ENCODE assay signal across 11 cellular contexts in the genomic region with DNA sequence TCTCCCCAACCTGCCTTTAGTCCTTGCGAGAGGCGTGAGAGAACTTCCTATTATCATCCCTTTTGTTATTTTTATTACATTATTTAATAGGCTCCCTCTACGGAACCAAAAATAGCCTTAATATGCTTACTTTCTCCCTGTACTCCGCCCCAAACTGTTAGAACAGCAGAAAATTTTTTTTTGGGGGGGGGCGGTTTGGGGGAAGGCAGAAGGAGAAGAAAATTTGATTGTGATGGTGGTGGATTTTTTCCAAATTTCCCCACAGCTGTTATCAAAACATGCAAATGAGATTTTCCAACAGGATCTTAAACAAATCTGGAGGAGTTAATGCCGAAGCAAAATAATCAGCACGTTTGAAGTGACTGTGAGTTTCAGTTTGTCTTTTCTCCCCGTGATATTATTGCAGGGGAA.
DNase-seq lines count a peak whose midpoint lies in the region; ATAC-seq and TF ChIP-seq lines count a peak whose summit lies in the region.
"Had no signal": no experiment of that assay in that cellular context is flagged by ENCODE, and none has a peak within 500 bp of the region (broad histone marks: within the 10 kb centered on the region; RNA-seq: fewer than 3 reads in every experiment).

No MANE protein-coding gene starts in this region.

- peaks cover 81% of the 10 kb centered on the region for H3K27me3 Mint-ChIP-seq in stimulated activated memory B cell treated with anti-CD40 and anti-IgM and Interleukin-4, amounts not matched to agents 10 μg/mL and 1 μg/mL and 100 μg/mL, for 72 hours

- H3K4me3 Mint-ChIP-seq in stimulated activated memory B cell treated with anti-CD40 and anti-IgM and Interleukin-4, amounts not matched to agents 10 μg/mL and 1 μg/mL and 100 μg/mL, for 72 hours = no peak overlapping the region

- H3K4me3 ChIP-seq in HEK293 (ENCODE audit: low read depth, low read length) (no peak overlapping the region), iPS-18c (ENCODE audit: insufficient read depth, low read depth, low read length) (peak overlapping the region; percentile 26; the same call in 1 of the 2 replicates), stomach smooth muscle (ENCODE audit: low read length in 2 of 2) (peak overlapping the region; percentile 53 to 75)

- H3K9me3 ChIP-seq in HEK293 (ENCODE audit: control insufficient read depth, insufficient read depth, low read depth, low read length) = no peaks in the 10 kb centered on the region
- H3K9me3 ChIP-seq in iPS-18c (ENCODE audit: control insufficient read depth, insufficient read depth, low read length) = peaks cover 5% of the 10 kb centered on the region
- peaks cover 0 to 3% of the 10 kb centered on the region in 2 donors for H3K9me3 ChIP-seq in stomach smooth muscle (ENCODE audit: control insufficient read depth in 2 of 2, low read length in 2 of 2)

- H3K9me3 Mint-ChIP-seq in stimulated activated memory B cell treated with anti-CD40 and anti-IgM and Interleukin-4, amounts not matched to agents 10 μg/mL and 1 μg/mL and 100 μg/mL, for 72 hours = no peaks in the 10 kb centered on the region

- 0 out of 2 replicates have a peak, but pooled peaks cover 2% of the 10 kb centered on the region for H3K4me1 ChIP-seq in HEK293 (ENCODE audit: control insufficient read depth, insufficient read depth, low read length)
- H3K4me1 ChIP-seq in stomach smooth muscle (ENCODE audit: control insufficient read depth, insufficient read depth, low read length) = peaks cover 26% of the 10 kb centered on the region

- peaks cover 23% of the 10 kb centered on the region for H3K4me1 Mint-ChIP-seq in stimulated activated memory B cell treated with anti-CD40 and anti-IgM and Interleukin-4, amounts not matched to agents 10 μg/mL and 1 μg/mL and 100 μg/mL, for 72 hours

- TF ChIP-seq CTCF in HEK293 (tag by site-specific recombination; IDR thresholded peaks at IDR 0.05) = no peak

- DNase-seq in astrocyte of the hippocampus (ENCODE audit: low read depth, low spot score) = peak; percentile 41
- DNase-seq: central memory CD4-positive, alpha-beta T cell; DMS79; NCI-H2171 had no signal

- H3K9ac ChIP-seq in stomach smooth muscle (ENCODE audit: low read length in 2 of 2) = no peak overlapping the region

- H3K27ac ChIP-seq in HEK293 (ENCODE audit: extremely low read depth, low read depth, low read length) = no peak overlapping the region
- H3K27ac ChIP-seq in stomach smooth muscle (ENCODE audit: low read length) = peak overlapping the region; percentile 24

- CTCF ChIA-PET in HEK293 (lab: Yijun Ruan, JAX) = interaction anchor here (0.6 to 1.0 kb wide), 3 partner anchors 14 to 1165 kb away, joined by 3 to 4 read pairs (median 3); no protein-coding TSS in a partner anchor

- H3K36me3 ChIP-seq in HEK293 (ENCODE audit: control insufficient read depth in 2 of 2, insufficient read depth in 1 of 2, low read length in 2 of 2) = no peaks in the 10 kb centered on the region
- no peaks in the 10 kb centered on the region for H3K36me3 ChIP-seq in stomach smooth muscle (ENCODE audit: control insufficient read depth in 2 of 2, insufficient read depth in 2 of 2, low read length in 2 of 2)

- ATAC-seq in GM18868 (IDR thresholded peaks at IDR 0.05; ENCODE audit: unreplicated experiment) = no peak
- ATAC-seq in HG03025 (IDR thresholded peaks at IDR 0.05; ENCODE audit: low FRiP score, unreplicated experiment) = no peak
- no peak for ATAC-seq in HG03432 (IDR thresholded peaks at IDR 0.05; ENCODE audit: unreplicated experiment)
- ATAC-seq in stimulated activated memory B cell treated with anti-CD40 and anti-IgM and Interleukin-4, amounts not matched to agents 10 μg/mL and 1 μg/mL and 100 μg/mL, for 72 hours = no peak

- no peaks in the 10 kb centered on the region for H3K36me3 Mint-ChIP-seq in stimulated activated memory B cell treated with anti-CD40 and anti-IgM and Interleukin-4, amounts not matched to agents 10 μg/mL and 1 μg/mL and 100 μg/mL, for 72 hours

- no peak overlapping the region for H3K27ac Mint-ChIP-seq in stimulated activated memory B cell treated with anti-CD40 and anti-IgM and Interleukin-4, amounts not matched to agents 10 μg/mL and 1 μg/mL and 100 μg/mL, for 72 hours

- H3K27me3 ChIP-seq in stomach smooth muscle (ENCODE audit: control insufficient read depth in 1 of 2, insufficient read depth in 2 of 2, low read length in 2 of 2) = peaks cover 58 to 89% of the 10 kb centered on the region in 2 donors

- POLR2A ChIA-PET in HEK293 (lab: Yijun Ruan, JAX) = no interaction called here

TF ChIP-seq in HEK293, 187 proteins besides CTCF, POLR2A, EP300 and RAD21:
- 0 out of 2 replicates have a peak, but pooled peaks have one; percentile 5 for TF ChIP-seq ZNF335 (tag by site-specific recombination; conservative IDR thresholded peaks at IDR 0.05)
- no peak for TF ChIP-seq ZNF211 (tag by site-specific recombination; IDR thresholded peaks at IDR 0.05; ENCODE audit: low read depth)
